ENCODE assay signal across 2 cellular contexts in genomic region chr7:103065666-103066065, GRCh38.
TF ChIP-seq lines count a peak whose summit lies in the region.

No MANE protein-coding gene starts in this region.

TF ChIP-seq in SK-N-SH treated with all-trans-retinoic acid at 6 μM for 48 hours, 23 proteins besides CTCF, POLR2A, EP300 and RAD21 (continued from another document):
- TF ChIP-seq, protein P1, sequence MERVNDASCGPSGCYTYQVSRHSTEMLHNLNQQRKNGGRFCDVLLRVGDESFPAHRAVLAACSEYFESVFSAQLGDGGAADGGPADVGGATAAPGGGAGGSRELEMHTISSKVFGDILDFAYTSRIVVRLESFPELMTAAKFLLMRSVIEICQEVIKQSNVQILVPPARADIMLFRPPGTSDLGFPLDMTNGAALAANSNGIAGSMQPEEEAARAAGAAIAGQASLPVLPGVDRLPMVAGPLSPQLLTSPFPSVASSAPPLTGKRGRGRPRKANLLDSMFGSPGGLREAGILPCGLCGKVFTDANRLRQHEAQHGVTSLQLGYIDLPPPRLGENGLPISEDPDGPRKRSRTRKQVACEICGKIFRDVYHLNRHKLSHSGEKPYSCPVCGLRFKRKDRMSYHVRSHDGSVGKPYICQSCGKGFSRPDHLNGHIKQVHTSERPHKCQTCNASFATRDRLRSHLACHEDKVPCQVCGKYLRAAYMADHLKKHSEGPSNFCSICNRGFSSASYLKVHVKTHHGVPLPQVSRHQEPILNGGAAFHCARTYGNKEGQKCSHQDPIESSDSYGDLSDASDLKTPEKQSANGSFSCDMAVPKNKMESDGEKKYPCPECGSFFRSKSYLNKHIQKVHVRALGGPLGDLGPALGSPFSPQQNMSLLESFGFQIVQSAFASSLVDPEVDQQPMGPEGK (CRISPR knock-in tag; IDR thresholded peaks at IDR 0.05; ENCODE audit: borderline replicate concordance), result no peak
- TF ChIP-seq ZFP3 (CRISPR knock-in tag; IDR thresholded peaks at IDR 0.05), result no peak

TF ChIP-seq in HepG2, 621 proteins besides CTCF, POLR2A, EP300 and RAD21 (continued from another document):
- TF ChIP-seq MYPOP (CRISPR knock-in tag; IDR thresholded peaks at IDR 0.05) (no peak), YEATS4 (CRISPR knock-in tag; IDR thresholded peaks at IDR 0.05; ENCODE audit: borderline replicate concordance) (no peak), ZNF558 (CRISPR knock-in tag; IDR thresholded peaks at IDR 0.05; ENCODE audit: borderline replicate concordance) (no peak), ELF1 (CRISPR knock-in tag; IDR thresholded peaks at IDR 0.05) (no peak), LBX2 (CRISPR knock-in tag; IDR thresholded peaks at IDR 0.05; ENCODE audit: borderline replicate concordance) (no peak), NFKBIZ (CRISPR knock-in tag; IDR thresholded peaks at IDR 0.05) (no peak), NFE2 (CRISPR knock-in tag; IDR thresholded peaks at IDR 0.05) (no peak), GATAD2A (CRISPR knock-in tag; IDR thresholded peaks at IDR 0.05) (no peak), ZNF326 (CRISPR knock-in tag; IDR thresholded peaks at IDR 0.05; ENCODE audit: borderline replicate concordance) (no peak), HOXA9 (CRISPR knock-in tag; IDR thresholded peaks at IDR 0.05; ENCODE audit: borderline replicate concordance) (no peak), XRCC5 (optimal IDR thresholded peaks at IDR 0.05; ENCODE audit: low read length) (peak; percentile 54), MTF1 (CRISPR knock-in tag; IDR thresholded peaks at IDR 0.05) (no peak), SMC3 (IDR thresholded peaks at IDR 0.05; ENCODE audit: low read length) (peak; percentile 68), STAG1 (CRISPR knock-in tag; IDR thresholded peaks at IDR 0.05) (peak; percentile 78), ZNF670 (CRISPR knock-in tag; IDR thresholded peaks at IDR 0.05; ENCODE audit: borderline replicate concordance) (no peak), DMTF1 (CRISPR knock-in tag; IDR thresholded peaks at IDR 0.05) (no peak), ZNF674 (CRISPR knock-in tag; IDR thresholded peaks at IDR 0.05; ENCODE audit: low read depth) (no peak)
- TF ChIP-seq, protein P2, sequence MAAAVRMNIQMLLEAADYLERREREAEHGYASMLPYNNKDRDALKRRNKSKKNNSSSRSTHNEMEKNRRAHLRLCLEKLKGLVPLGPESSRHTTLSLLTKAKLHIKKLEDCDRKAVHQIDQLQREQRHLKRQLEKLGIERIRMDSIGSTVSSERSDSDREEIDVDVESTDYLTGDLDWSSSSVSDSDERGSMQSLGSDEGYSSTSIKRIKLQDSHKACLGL (CRISPR knock-in tag; IDR thresholded peaks at IDR 0.05), result no peak
- TF ChIP-seq, protein P3, sequence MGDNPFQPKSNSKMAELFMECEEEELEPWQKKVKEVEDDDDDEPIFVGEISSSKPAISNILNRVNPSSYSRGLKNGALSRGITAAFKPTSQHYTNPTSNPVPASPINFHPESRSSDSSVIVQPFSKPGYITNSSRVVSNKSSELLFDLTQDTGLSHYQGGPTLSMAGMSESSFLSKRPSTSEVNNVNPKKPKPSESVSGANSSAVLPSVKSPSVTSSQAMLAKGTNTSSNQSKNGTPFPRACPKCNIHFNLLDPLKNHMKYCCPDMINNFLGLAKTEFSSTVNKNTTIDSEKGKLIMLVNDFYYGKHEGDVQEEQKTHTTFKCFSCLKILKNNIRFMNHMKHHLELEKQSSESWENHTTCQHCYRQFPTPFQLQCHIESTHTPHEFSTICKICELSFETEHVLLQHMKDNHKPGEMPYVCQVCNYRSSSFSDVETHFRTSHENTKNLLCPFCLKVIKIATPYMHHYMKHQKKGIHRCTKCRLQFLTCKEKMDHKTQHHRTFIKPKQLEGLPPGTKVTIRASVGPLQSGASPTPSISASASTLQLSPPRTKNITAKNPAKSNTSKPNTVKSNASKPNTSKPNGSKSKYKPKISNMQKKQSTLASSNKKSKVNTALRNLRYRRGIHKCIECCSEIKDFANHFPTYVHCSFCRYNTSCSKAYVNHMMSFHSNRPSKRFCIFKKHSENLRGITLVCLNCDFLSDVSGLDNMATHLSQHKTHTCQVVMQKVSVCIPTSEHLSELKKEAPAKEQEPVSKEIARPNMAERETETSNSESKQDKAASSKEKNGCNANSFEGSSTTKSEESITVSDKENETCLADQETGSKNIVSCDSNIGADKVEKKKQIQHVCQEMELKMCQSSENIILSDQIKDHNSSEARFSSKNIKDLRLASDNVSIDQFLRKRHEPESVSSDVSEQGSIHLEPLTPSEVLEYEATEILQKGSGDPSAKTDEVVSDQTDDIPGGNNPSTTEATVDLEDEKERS (CRISPR knock-in tag; IDR thresholded peaks at IDR 0.05), result no peak
